ENCODE assay signal across 1 cellular context in genomic region chr6:3382399-3383279, GRCh38.
A peak's percentile ranks its signal among the peaks of the same experiment; 100 is the strongest.
TF ChIP-seq lines count a peak whose summit lies in the region.

No MANE protein-coding gene starts in this region.

TF ChIP-seq in HepG2, 621 proteins besides CTCF, POLR2A, EP300 and RAD21 (continued from another document and continues in another):
- no peak for TF ChIP-seq PLSCR1 (CRISPR knock-in tag; IDR thresholded peaks at IDR 0.05; ENCODE audit: borderline replicate concordance)
- no peak for TF ChIP-seq MIER3 (CRISPR knock-in tag; IDR thresholded peaks at IDR 0.05; ENCODE audit: borderline replicate concordance)
- TF ChIP-seq, protein P1, sequence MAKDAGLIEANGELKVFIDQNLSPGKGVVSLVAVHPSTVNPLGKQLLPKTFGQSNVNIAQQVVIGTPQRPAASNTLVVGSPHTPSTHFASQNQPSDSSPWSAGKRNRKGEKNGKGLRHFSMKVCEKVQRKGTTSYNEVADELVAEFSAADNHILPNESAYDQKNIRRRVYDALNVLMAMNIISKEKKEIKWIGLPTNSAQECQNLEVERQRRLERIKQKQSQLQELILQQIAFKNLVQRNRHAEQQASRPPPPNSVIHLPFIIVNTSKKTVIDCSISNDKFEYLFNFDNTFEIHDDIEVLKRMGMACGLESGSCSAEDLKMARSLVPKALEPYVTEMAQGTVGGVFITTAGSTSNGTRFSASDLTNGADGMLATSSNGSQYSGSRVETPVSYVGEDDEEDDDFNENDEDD (CRISPR knock-in tag; IDR thresholded peaks at IDR 0.05; ENCODE audit: borderline replicate concordance) = no peak
- peak; percentile 51; the same call in 1 of the 2 replicates for TF ChIP-seq ZNF710 (CRISPR knock-in tag; IDR thresholded peaks at IDR 0.05; ENCODE audit: borderline replicate concordance)
- TF ChIP-seq, protein P2, sequence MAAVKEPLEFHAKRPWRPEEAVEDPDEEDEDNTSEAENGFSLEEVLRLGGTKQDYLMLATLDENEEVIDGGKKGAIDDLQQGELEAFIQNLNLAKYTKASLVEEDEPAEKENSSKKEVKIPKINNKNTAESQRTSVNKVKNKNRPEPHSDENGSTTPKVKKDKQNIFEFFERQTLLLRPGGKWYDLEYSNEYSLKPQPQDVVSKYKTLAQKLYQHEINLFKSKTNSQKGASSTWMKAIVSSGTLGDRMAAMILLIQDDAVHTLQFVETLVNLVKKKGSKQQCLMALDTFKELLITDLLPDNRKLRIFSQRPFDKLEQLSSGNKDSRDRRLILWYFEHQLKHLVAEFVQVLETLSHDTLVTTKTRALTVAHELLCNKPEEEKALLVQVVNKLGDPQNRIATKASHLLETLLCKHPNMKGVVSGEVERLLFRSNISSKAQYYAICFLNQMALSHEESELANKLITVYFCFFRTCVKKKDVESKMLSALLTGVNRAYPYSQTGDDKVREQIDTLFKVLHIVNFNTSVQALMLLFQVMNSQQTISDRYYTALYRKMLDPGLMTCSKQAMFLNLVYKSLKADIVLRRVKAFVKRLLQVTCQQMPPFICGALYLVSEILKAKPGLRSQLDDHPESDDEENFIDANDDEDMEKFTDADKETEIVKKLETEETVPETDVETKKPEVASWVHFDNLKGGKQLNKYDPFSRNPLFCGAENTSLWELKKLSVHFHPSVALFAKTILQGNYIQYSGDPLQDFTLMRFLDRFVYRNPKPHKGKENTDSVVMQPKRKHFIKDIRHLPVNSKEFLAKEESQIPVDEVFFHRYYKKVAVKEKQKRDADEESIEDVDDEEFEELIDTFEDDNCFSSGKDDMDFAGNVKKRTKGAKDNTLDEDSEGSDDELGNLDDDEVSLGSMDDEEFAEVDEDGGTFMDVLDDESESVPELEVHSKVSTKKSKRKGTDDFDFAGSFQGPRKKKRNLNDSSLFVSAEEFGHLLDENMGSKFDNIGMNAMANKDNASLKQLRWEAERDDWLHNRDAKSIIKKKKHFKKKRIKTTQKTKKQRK (IDR thresholded peaks at IDR 0.05; ENCODE audit: low read length) = no peak
- no peak for TF ChIP-seq ZNF460 (CRISPR knock-in tag; IDR thresholded peaks at IDR 0.05; ENCODE audit: borderline replicate concordance)
- TF ChIP-seq TBL1XR1 (IDR thresholded peaks at IDR 0.05; ENCODE audit: borderline replicate concordance, low read length, partially characterized antibody) = peak; percentile 80
- peak; percentile 48 for TF ChIP-seq SMC3 (IDR thresholded peaks at IDR 0.05; ENCODE audit: low read length)
- TF ChIP-seq ZNF256 (CRISPR knock-in tag; conservative IDR thresholded peaks at IDR 0.05) = no peak
- TF ChIP-seq SOX5 (CRISPR knock-in tag; IDR thresholded peaks at IDR 0.05; ENCODE audit: borderline replicate concordance) = peak; percentile 86
- TF ChIP-seq SIX1 (CRISPR knock-in tag; IDR thresholded peaks at IDR 0.05; ENCODE audit: borderline replicate concordance) = no peak
- TF ChIP-seq ZNF44 (CRISPR knock-in tag; IDR thresholded peaks at IDR 0.05) = no peak
- TF ChIP-seq, protein P3, sequence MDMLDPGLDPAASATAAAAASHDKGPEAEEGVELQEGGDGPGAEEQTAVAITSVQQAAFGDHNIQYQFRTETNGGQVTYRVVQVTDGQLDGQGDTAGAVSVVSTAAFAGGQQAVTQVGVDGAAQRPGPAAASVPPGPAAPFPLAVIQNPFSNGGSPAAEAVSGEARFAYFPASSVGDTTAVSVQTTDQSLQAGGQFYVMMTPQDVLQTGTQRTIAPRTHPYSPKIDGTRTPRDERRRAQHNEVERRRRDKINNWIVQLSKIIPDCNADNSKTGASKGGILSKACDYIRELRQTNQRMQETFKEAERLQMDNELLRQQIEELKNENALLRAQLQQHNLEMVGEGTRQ (IDR thresholded peaks at IDR 0.05; ENCODE audit: low read depth, low read length) = no peak
- TF ChIP-seq, protein P3 (CRISPR knock-in tag; IDR thresholded peaks at IDR 0.05; ENCODE audit: borderline replicate concordance) = no peak
- no peak for TF ChIP-seq ZNF720 (CRISPR knock-in tag; IDR thresholded peaks at IDR 0.05)
- TF ChIP-seq ZFP41 (CRISPR knock-in tag; IDR thresholded peaks at IDR 0.05; ENCODE audit: borderline replicate concordance) = no peak
- TF ChIP-seq ZNF350 (CRISPR knock-in tag; IDR thresholded peaks at IDR 0.05; ENCODE audit: borderline replicate concordance, low read depth) = no peak
- no peak for TF ChIP-seq PRMT3 (CRISPR knock-in tag; IDR thresholded peaks at IDR 0.05; ENCODE audit: borderline replicate concordance, low read depth)
- TF ChIP-seq HBP1 (CRISPR knock-in tag; IDR thresholded peaks at IDR 0.05; ENCODE audit: low read depth) = 0 out of 2 replicates have a peak, but pooled peaks have one; percentile 65
- no peak for TF ChIP-seq ZNF75D (CRISPR knock-in tag; IDR thresholded peaks at IDR 0.05; ENCODE audit: borderline replicate concordance)
- no peak for TF ChIP-seq FLYWCH1 (CRISPR knock-in tag; IDR thresholded peaks at IDR 0.05)
- peak; percentile 41 for TF ChIP-seq FOXP1 (IDR thresholded peaks at IDR 0.05)
- TF ChIP-seq FOXP1 (CRISPR knock-in tag; IDR thresholded peaks at IDR 0.05) = peak; percentile 74
- TF ChIP-seq, protein P4, sequence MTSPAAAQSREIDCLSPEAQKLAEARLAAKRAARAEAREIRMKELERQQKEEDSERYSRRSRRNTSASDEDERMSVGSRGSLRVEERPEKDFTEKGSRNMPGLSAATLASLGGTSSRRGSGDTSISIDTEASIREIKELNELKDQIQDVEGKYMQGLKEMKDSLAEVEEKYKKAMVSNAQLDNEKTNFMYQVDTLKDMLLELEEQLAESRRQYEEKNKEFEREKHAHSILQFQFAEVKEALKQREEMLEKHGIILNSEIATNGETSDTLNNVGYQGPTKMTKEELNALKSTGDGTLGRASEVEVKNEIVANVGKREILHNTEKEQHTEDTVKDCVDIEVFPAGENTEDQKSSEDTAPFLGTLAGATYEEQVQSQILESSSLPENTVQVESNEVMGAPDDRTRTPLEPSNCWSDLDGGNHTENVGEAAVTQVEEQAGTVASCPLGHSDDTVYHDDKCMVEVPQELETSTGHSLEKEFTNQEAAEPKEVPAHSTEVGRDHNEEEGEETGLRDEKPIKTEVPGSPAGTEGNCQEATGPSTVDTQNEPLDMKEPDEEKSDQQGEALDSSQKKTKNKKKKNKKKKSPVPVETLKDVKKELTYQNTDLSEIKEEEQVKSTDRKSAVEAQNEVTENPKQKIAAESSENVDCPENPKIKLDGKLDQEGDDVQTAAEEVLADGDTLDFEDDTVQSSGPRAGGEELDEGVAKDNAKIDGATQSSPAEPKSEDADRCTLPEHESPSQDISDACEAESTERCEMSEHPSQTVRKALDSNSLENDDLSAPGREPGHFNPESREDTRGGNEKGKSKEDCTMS (CRISPR knock-in tag; conservative IDR thresholded peaks at IDR 0.05) = no peak
- no peak for TF ChIP-seq PAF1 (CRISPR knock-in tag; IDR thresholded peaks at IDR 0.05)
- TF ChIP-seq NFYB (CRISPR knock-in tag; IDR thresholded peaks at IDR 0.05) = no peak
- TF ChIP-seq HOXA5 (CRISPR knock-in tag; IDR thresholded peaks at IDR 0.05) = peak; percentile 11; the same call in 1 of the 2 replicates
- peak; percentile 50 for TF ChIP-seq XRCC5 (optimal IDR thresholded peaks at IDR 0.05; ENCODE audit: low read length)
- TF ChIP-seq TRIM24 (CRISPR knock-in tag; IDR thresholded peaks at IDR 0.05) = no peak
- TF ChIP-seq ATRX (CRISPR knock-in tag; IDR thresholded peaks at IDR 0.05; ENCODE audit: borderline replicate concordance) = no peak
- TF ChIP-seq ZNF414 (CRISPR knock-in tag; IDR thresholded peaks at IDR 0.05) = no peak
- no peak for TF ChIP-seq IRX3 (CRISPR knock-in tag; IDR thresholded peaks at IDR 0.05; ENCODE audit: borderline replicate concordance, low read depth)
- TF ChIP-seq ATF3 (CRISPR knock-in tag; IDR thresholded peaks at IDR 0.05) = peak; percentile 68; the same call in 1 of the 2 replicates
- no peak for TF ChIP-seq ZNF576 (CRISPR knock-in tag; IDR thresholded peaks at IDR 0.05)
- TF ChIP-seq IKZF4 (CRISPR knock-in tag; IDR thresholded peaks at IDR 0.05; ENCODE audit: borderline replicate concordance, low read depth, not compliant biosample characterization) = no peak
- no peak for TF ChIP-seq ZNF83 (CRISPR knock-in tag; IDR thresholded peaks at IDR 0.05; ENCODE audit: borderline replicate concordance)
- TF ChIP-seq, protein P5, sequence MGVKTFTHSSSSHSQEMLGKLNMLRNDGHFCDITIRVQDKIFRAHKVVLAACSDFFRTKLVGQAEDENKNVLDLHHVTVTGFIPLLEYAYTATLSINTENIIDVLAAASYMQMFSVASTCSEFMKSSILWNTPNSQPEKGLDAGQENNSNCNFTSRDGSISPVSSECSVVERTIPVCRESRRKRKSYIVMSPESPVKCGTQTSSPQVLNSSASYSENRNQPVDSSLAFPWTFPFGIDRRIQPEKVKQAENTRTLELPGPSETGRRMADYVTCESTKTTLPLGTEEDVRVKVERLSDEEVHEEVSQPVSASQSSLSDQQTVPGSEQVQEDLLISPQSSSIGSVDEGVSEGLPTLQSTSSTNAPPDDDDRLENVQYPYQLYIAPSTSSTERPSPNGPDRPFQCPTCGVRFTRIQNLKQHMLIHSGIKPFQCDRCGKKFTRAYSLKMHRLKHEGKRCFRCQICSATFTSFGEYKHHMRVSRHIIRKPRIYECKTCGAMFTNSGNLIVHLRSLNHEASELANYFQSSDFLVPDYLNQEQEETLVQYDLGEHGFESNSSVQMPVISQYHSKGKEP (CRISPR knock-in tag; IDR thresholded peaks at IDR 0.05) = no peak
- peak; percentile 47; the same call in 1 of the 2 replicates for TF ChIP-seq HMG20B (CRISPR knock-in tag; conservative IDR thresholded peaks at IDR 0.05)
- TF ChIP-seq JUNB (CRISPR knock-in tag; IDR thresholded peaks at IDR 0.05; ENCODE audit: borderline replicate concordance) = no peak
- TF ChIP-seq DMTF1 (CRISPR knock-in tag; IDR thresholded peaks at IDR 0.05) = no peak
- TF ChIP-seq THAP8 (CRISPR knock-in tag; IDR thresholded peaks at IDR 0.05; ENCODE audit: borderline replicate concordance) = no peak
